Comparison of ENCODE assay signal across 16 cellular contexts in genomic region chr13:109769921-109770320, GRCh38. TPM values are rescaled to one million over a fixed set of nuclear protein-coding genes. Genes with fewer than 3 reads are reported as not detected.
DNase-seq lines count a peak whose midpoint lies in the region; ATAC-seq and TF ChIP-seq lines count a peak whose summit lies in the region.
"Had no signal": no experiment of that assay in that cellular context is flagged by ENCODE, and none has a peak within 500 bp of the region (broad histone marks: within the 10 kb centered on the region; RNA-seq: fewer than 3 reads in every experiment).

No MANE protein-coding gene starts in this region.

- peaks cover 11 to 31% (median 25%) of the 10 kb centered on the region in 5 donors for H3K36me3 ChIP-seq in subcutaneous abdominal adipose tissue (ENCODE audit: control insufficient read depth in 5 of 5, insufficient read depth in 5 of 5, low read length in 5 of 5)

- H3K4me1 Mint-ChIP-seq in T-helper 17 cell, result peaks cover 28% of the 10 kb centered on the region

- H3K4me1 ChIP-seq in subcutaneous abdominal adipose tissue (ENCODE audit: control insufficient read depth in 5 of 5, insufficient read depth in 5 of 5, low read length in 5 of 5), result peaks cover 2 to 63% (median 15%) of the 10 kb centered on the region in 5 donors

- H3K36me3 Mint-ChIP-seq in T-helper 17 cell (ENCODE audit: low read depth), result peaks cover 4% of the 10 kb centered on the region

- H3K27ac ChIP-seq in 22Rv1 (peak overlapping the region; percentile 36; the same call in 1 of the 2 replicates), subcutaneous abdominal adipose tissue (ENCODE audit: low read depth, low read length) (peak overlapping the region; percentile 58)
- H3K27ac ChIP-seq: C4-2B had no signal

- ATAC-seq in T-helper 17 cell, result no peak
- ATAC-seq in HG03439 (IDR thresholded peaks at IDR 0.05; ENCODE audit: unreplicated experiment), result no peak

- no peak for TF ChIP-seq CTCF in 22Rv1 (IDR thresholded peaks at IDR 0.05)

- H3K27me3 Mint-ChIP-seq in T-helper 17 cell, result no peaks in the 10 kb centered on the region
- H3K27me3 Mint-ChIP-seq: IgD-negative memory B cell had no signal

- no peak overlapping the region for H3K9ac ChIP-seq in subcutaneous abdominal adipose tissue (ENCODE audit: low read length in 5 of 5)

- peak overlapping the region; percentile 39 for H3K27ac Mint-ChIP-seq in T-helper 17 cell

- no peak overlapping the region for H3K4me3 ChIP-seq in subcutaneous abdominal adipose tissue (ENCODE audit: low read depth in 1 of 5, low read length in 5 of 5)

- H3K9me3 ChIP-seq in T-helper 17 cell (ENCODE audit: control insufficient read depth, low read length, poor library complexity, severe bottlenecking), result no peaks in the 10 kb centered on the region
- H3K9me3 ChIP-seq in subcutaneous abdominal adipose tissue (ENCODE audit: control insufficient read depth in 5 of 5, low read length in 5 of 5), result no peaks in the 10 kb centered on the region

- H3K4me3 Mint-ChIP-seq in T-helper 17 cell, result peak overlapping the region; percentile 57
- H3K4me3 Mint-ChIP-seq: H9, IgD-negative memory B cell had no signal

- DNase-seq in CD1c-positive myeloid dendritic cell (ENCODE audit: extremely low spot score) (peak; percentile 26), T-helper 17 cell (no peak), HUDEP-2 (lab: John Stamatoyannopoulos, UW; ENCODE audit: unreplicated experiment in 76 of 76) (no peak)
- DNase-seq in activated CD8-positive, alpha-beta memory T cell treated with anti-CD3 and anti-CD28 coated beads, Interleukin-2, amount 50 U/mL, for 4 hours, result no peak
- DNase-seq: 8988T, ACHN, DMS53, GF-D8, GOT3, H9, KG1 had no signal

- H3K27me3 ChIP-seq in subcutaneous abdominal adipose tissue (ENCODE audit: control insufficient read depth in 5 of 5, insufficient read depth in 4 of 5, low read length in 5 of 5), result no peaks in the 10 kb centered on the region

RNA-seq across cellular contexts. Expression of gene IRS2, which starts 16.5 kb away (rescaled TPM):
- 100 to 1,000 TPM in 1 of 2 donors, 10 to 100 TPM in 1; 90.1 to 101 TPM for total RNA-seq in T-helper 17 cell
